ENCODE assay signal across 8 cellular contexts in genomic region chr15:42919794-42920280, GRCh38. TPM values are rescaled to one million over a fixed set of nuclear protein-coding genes. Genes with fewer than 3 reads are reported as not detected.
DNase-seq lines count a peak whose midpoint lies in the region; ATAC-seq and TF ChIP-seq lines count a peak whose summit lies in the region.

No MANE protein-coding gene starts in this region.

- H3K27ac Mint-ChIP-seq in activated naive CD8-positive, alpha-beta T cell treated with anti-CD3 and anti-CD28 coated beads, Interleukin-2, amount 50 U/mL, for 24 hours = peak overlapping the region; percentile 80
- peak overlapping the region; percentile 97 for H3K27ac Mint-ChIP-seq in progenitor cell of endocrine pancreas

- ATAC-seq in GM19438 (IDR thresholded peaks at IDR 0.05; ENCODE audit: low read depth, unreplicated experiment) (peak; percentile 11), left ventricle myocardium superior (peak; percentile 2), GM19463 (IDR thresholded peaks at IDR 0.05; ENCODE audit: unreplicated experiment) (no peak), GM21381 (IDR thresholded peaks at IDR 0.05; ENCODE audit: unreplicated experiment) (no peak)
- ATAC-seq in activated naive CD8-positive, alpha-beta T cell treated with anti-CD3 and anti-CD28 coated beads, Interleukin-2, amount 50 U/mL, for 24 hours = peak; percentile 0

- no peaks in the 10 kb centered on the region for H3K27me3 Mint-ChIP-seq in activated naive CD8-positive, alpha-beta T cell treated with anti-CD3 and anti-CD28 coated beads, Interleukin-2, amount 50 U/mL, for 24 hours
- H3K27me3 Mint-ChIP-seq in progenitor cell of endocrine pancreas = peaks cover 14% of the 10 kb centered on the region

- H3K4me1 Mint-ChIP-seq in activated naive CD8-positive, alpha-beta T cell treated with anti-CD3 and anti-CD28 coated beads, Interleukin-2, amount 50 U/mL, for 24 hours = peaks cover 39% of the 10 kb centered on the region
- H3K4me1 Mint-ChIP-seq in progenitor cell of endocrine pancreas (ENCODE audit: low read depth) = peaks cover 9% of the 10 kb centered on the region

- DNase-seq in ACHN (peak; percentile 52), NT2/D1 (ENCODE audit: low read depth, low spot score) (no peak), left ventricle myocardium superior (no peak), progenitor cell of endocrine pancreas (ENCODE audit: low spot score, unreplicated experiment) (no peak)
- peak; percentile 17 for DNase-seq in activated naive CD8-positive, alpha-beta T cell treated with anti-CD3 and anti-CD28 coated beads, Interleukin-2, amount 50 U/mL, for 24 hours

- no peak for TF ChIP-seq CTCF in progenitor cell of endocrine pancreas (IDR thresholded peaks at IDR 0.05; ENCODE audit: unreplicated experiment)

- H3K4me3 ChIP-seq in NT2/D1 (ENCODE audit: insufficient read length, low read depth) = peak overlapping the region; percentile 78

- H3K27me3 ChIP-seq in NT2/D1 (ENCODE audit: insufficient read depth, insufficient read length) = peaks cover 32% of the 10 kb centered on the region

- no peaks in the 10 kb centered on the region for H3K4me1 ChIP-seq in NT2/D1 (ENCODE audit: insufficient read depth, insufficient read length)

- peaks cover 1% of the 10 kb centered on the region for H3K36me3 Mint-ChIP-seq in activated naive CD8-positive, alpha-beta T cell treated with anti-CD3 and anti-CD28 coated beads, Interleukin-2, amount 50 U/mL, for 24 hours (ENCODE audit: low read depth)
- H3K36me3 Mint-ChIP-seq in progenitor cell of endocrine pancreas (ENCODE audit: insufficient read depth) = no peaks in the 10 kb centered on the region

- in situ Hi-C loops in ACHN (cut with HindIII; ENCODE audit: low pct_ligation_motif_present, low pct_unique_long_range_greater_than_20kb, low sequenced_read_pairs) = no loop called here

- intact Hi-C loops in left ventricle myocardium superior (cut with micrococcal nuclease) = no loop called here

- H3K9me3 ChIP-seq in NT2/D1 (ENCODE audit: insufficient read depth, low read length) = no peaks in the 10 kb centered on the region

- H3K9ac ChIP-seq in NT2/D1 (ENCODE audit: insufficient read length, low read depth) = peak overlapping the region; percentile 69

- no peaks in the 10 kb centered on the region for H3K9me3 Mint-ChIP-seq in activated naive CD8-positive, alpha-beta T cell treated with anti-CD3 and anti-CD28 coated beads, Interleukin-2, amount 50 U/mL, for 24 hours
- no peaks in the 10 kb centered on the region for H3K9me3 Mint-ChIP-seq in progenitor cell of endocrine pancreas (ENCODE audit: low read depth)

- peak overlapping the region; percentile 88 for H3K4me3 Mint-ChIP-seq in activated naive CD8-positive, alpha-beta T cell treated with anti-CD3 and anti-CD28 coated beads, Interleukin-2, amount 50 U/mL, for 24 hours
- peak overlapping the region; percentile 95 for H3K4me3 Mint-ChIP-seq in progenitor cell of endocrine pancreas (ENCODE audit: low read depth)

- H3K36me3 ChIP-seq in NT2/D1 (ENCODE audit: insufficient read depth, insufficient read length, low read length) = no peaks in the 10 kb centered on the region

RNA-seq across cellular contexts. Expression of gene TTBK2, which starts 0.7 kb away (rescaled TPM):
- 20.9 TPM for total RNA-seq in left ventricle myocardium superior
- total RNA-seq in progenitor cell of endocrine pancreas = 18.6 and 19.5 TPM in 2 replicates

Comparison
In these comparisons a context has a peak if more than half of its experiments do, and no peak if none do; other contexts are left out.
1. DNase-seq: peak in ACHN (single experiment) and activated naive CD8-positive, alpha-beta T cell treated with anti-CD3 and anti-CD28 coated beads, Interleukin-2, amount 50 U/mL, for 24 hours (single experiment); none in NT2/D1 (single experiment), left ventricle myocardium superior (single experiment) and progenitor cell of endocrine pancreas (single experiment).
2. ATAC-seq: peak in GM19438 (single experiment), activated naive CD8-positive, alpha-beta T cell treated with anti-CD3 and anti-CD28 coated beads, Interleukin-2, amount 50 U/mL, for 24 hours (single experiment) and left ventricle myocardium superior (single experiment); none in GM19463 (single experiment) and GM21381 (single experiment).